ENCODE assay signal across 9 cellular contexts in genomic region chr7:11830582-11831382, GRCh38. TPM values are rescaled to one million over a fixed set of nuclear protein-coding genes. Genes with fewer than 3 reads are reported as not detected.
DNase-seq lines count a peak whose midpoint lies in the region; ATAC-seq and TF ChIP-seq lines count a peak whose summit lies in the region.
"Had no signal": no experiment of that assay in that cellular context is flagged by ENCODE, and none has a peak within 500 bp of the region (broad histone marks: within the 10 kb centered on the region; RNA-seq: fewer than 3 reads in every experiment).

No MANE protein-coding gene starts in this region.

- H3K4me1 ChIP-seq in Panc1 (ENCODE audit: control insufficient read depth, insufficient read depth, low read length) (peaks cover 37% of the 10 kb centered on the region), gastroesophageal sphincter (peaks cover 4 to 24% (median 4%) of the 10 kb centered on the region in 3 donors), trophoblast cell (ENCODE audit: control insufficient read depth in 1 of 2, insufficient read depth in 2 of 2, low read length in 2 of 2) (peaks cover 3 to 6% of the 10 kb centered on the region in 2 experiments)
- H3K4me1 ChIP-seq in CD8-positive, alpha-beta T cell (ENCODE audit: insufficient read depth, low read length): peaks cover 6% of the 10 kb centered on the region

- H3K9me3 ChIP-seq in Panc1 (ENCODE audit: control insufficient read depth, insufficient read depth, low read depth, low read length) (no peaks in the 10 kb centered on the region), gastroesophageal sphincter (no peaks in the 10 kb centered on the region), trophoblast cell (ENCODE audit: insufficient read depth, low read depth, low read length) (no peaks in the 10 kb centered on the region)
- H3K9me3 ChIP-seq in CD8-positive, alpha-beta T cell (ENCODE audit: low read length): no peaks in the 10 kb centered on the region

- peaks cover 25% of the 10 kb centered on the region for H3K27me3 Mint-ChIP-seq in CD8-positive, alpha-beta T cell (ENCODE audit: low read depth)

- H3K36me3 ChIP-seq in Panc1 (ENCODE audit: control insufficient read depth, insufficient read depth, low read length) (no peaks in the 10 kb centered on the region; the same call in 1 of the 2 replicates), gastroesophageal sphincter (no peaks in the 10 kb centered on the region), trophoblast cell (ENCODE audit: control insufficient read depth in 1 of 2, insufficient read depth in 2 of 2, low read length in 2 of 2) (no peaks in the 10 kb centered on the region)
- H3K36me3 ChIP-seq in CD8-positive, alpha-beta T cell (ENCODE audit: insufficient read depth, low read length): no peaks in the 10 kb centered on the region

- no peak overlapping the region for H3K14ac ChIP-seq in trophoblast cell (ENCODE audit: low read length)

- H3K36me3 Mint-ChIP-seq in CD8-positive, alpha-beta T cell: no peaks in the 10 kb centered on the region

- H4K8ac ChIP-seq in trophoblast cell (ENCODE audit: low read depth, low read length): no peak overlapping the region

- no peak overlapping the region for H3K23ac ChIP-seq in trophoblast cell (ENCODE audit: low read length)

- DNase-seq in DMS53 treated with DMSO at 0.1 percent for 48 hours (lab: John Stamatoyannopoulos, UW; ENCODE audit: unreplicated experiment) (peak; percentile 36), Panc1 (ENCODE audit: low read depth, low spot score) (no peak), trophoblast cell (peak; percentile 4 to 71), cerebellum (ENCODE audit: low spot score) (no peak)
- DNase-seq in CD8-positive, alpha-beta T cell: no peak

- H2BK5ac ChIP-seq in trophoblast cell (ENCODE audit: low read depth, low read length, poor library complexity): no peak overlapping the region

- H3K4me1 Mint-ChIP-seq in CD8-positive, alpha-beta T cell (ENCODE audit: low read depth): peaks cover 9% of the 10 kb centered on the region

- no peaks in the 10 kb centered on the region for H3K27me3 ChIP-seq in Panc1 (ENCODE audit: control insufficient read depth, insufficient read depth, low read length)
- no peaks in the 10 kb centered on the region for H3K27me3 ChIP-seq in gastroesophageal sphincter
- H3K27me3 ChIP-seq in trophoblast cell (ENCODE audit: insufficient read depth, low read length): no peaks in the 10 kb centered on the region
- H3K27me3 ChIP-seq in CD8-positive, alpha-beta T cell (ENCODE audit: insufficient read depth, low read length): no peaks in the 10 kb centered on the region

- H3K9me3 Mint-ChIP-seq in CD8-positive, alpha-beta T cell: no peaks in the 10 kb centered on the region

- whole genome bisulfite sequencing in gastroesophageal sphincter (ENCODE audit: low coverage in 1 of 2), 2 donors: 0 to 2% methylated on average over 9 to 10 of the region's 10 CpGs
- WGBS in trophoblast cell (ENCODE audit: extremely low coverage, insufficient coverage, insufficient read length): no CpG with 5 or more reads among the region's 10 CpGs

- H4K91ac ChIP-seq in trophoblast cell (ENCODE audit: low read depth, low read length): peak overlapping the region; percentile 14

- H4K12ac ChIP-seq in trophoblast cell (ENCODE audit: low read depth, low read length): no peak overlapping the region

- POLR2A ChIA-PET in Panc1 (lab: Charles Lee): interaction anchor here (0.6 kb wide), 1 partner anchor 57 kb away, joined by 3 read pairs; no protein-coding TSS in a partner anchor
- POLR2A ChIA-PET in CD8-positive, alpha-beta T cell (lab: Charles Lee): no interaction called here

- no peak for TF ChIP-seq POLR2A in gastroesophageal sphincter (IDR thresholded peaks at IDR 0.05)

- H2AFZ ChIP-seq in trophoblast cell (ENCODE audit: insufficient read depth, low read length, poor library complexity): no peak overlapping the region

- H3K27ac Mint-ChIP-seq in CD8-positive, alpha-beta T cell: no peak overlapping the region

- CTCF ChIA-PET in Panc1 (lab: Charles Lee): no interaction called here
- CTCF ChIA-PET in CD8-positive, alpha-beta T cell (lab: Charles Lee): no interaction called here

- ATAC-seq in Panc1 (0 out of 2 replicates have a peak, but pooled peaks have one; percentile 2), gastroesophageal sphincter (no peak), HG02588 (IDR thresholded peaks at IDR 0.05; ENCODE audit: unreplicated experiment) (no peak), GM19023 (IDR thresholded peaks at IDR 0.05; ENCODE audit: unreplicated experiment) (no peak)
- no peak for ATAC-seq in CD8-positive, alpha-beta T cell

- no peaks in the 10 kb centered on the region for H3K79me2 ChIP-seq in trophoblast cell (ENCODE audit: control insufficient read depth, insufficient read depth, low read length, poor library complexity)

- H3K79me1 ChIP-seq in trophoblast cell (ENCODE audit: low read length): peaks cover 9% of the 10 kb centered on the region

- no peak overlapping the region for H2BK120ac ChIP-seq in trophoblast cell (ENCODE audit: insufficient read depth, low read length, poor library complexity)

- intact Hi-C loops in Panc1 (cut with micrococcal nuclease; ENCODE audit: unreplicated experiment): loop anchor here (5.0 to 10.0 kb wide), 2 partner anchors 234 to 403 kb away; no protein-coding TSS in a partner anchor
- intact Hi-C loops in CD8-positive, alpha-beta T cell (cut with DNase I, micrococcal nuclease): loop anchor here in 1 of 2 experiments (10.0 kb wide), 1 partner anchor 494 kb away; no protein-coding TSS in a partner anchor

- no peak overlapping the region for H2BK12ac ChIP-seq in trophoblast cell (ENCODE audit: low read length)

- no peak overlapping the region for H3K4ac ChIP-seq in trophoblast cell (ENCODE audit: low read depth, low read length)

- no TSS peak for BruUV-seq in Panc1 (replicated peaks; lab: Mats Ljungman, UMichigan)

- TF ChIP-seq EP300 in gastroesophageal sphincter (IDR thresholded peaks at IDR 0.05): no peak

- H3K9ac ChIP-seq in trophoblast cell (ENCODE audit: low read length): no peak overlapping the region

- H3K4me2 ChIP-seq in trophoblast cell (ENCODE audit: low read length): peak overlapping the region; percentile 96

- no peak overlapping the region for H2AK5ac ChIP-seq in trophoblast cell (ENCODE audit: low read length)

- H3K27ac ChIP-seq in Panc1 (ENCODE audit: low read length) (peak overlapping the region; percentile 94), gastroesophageal sphincter (peak overlapping the region in 3 of 4 donors; percentile 72 to 80 (median 76)), trophoblast cell (ENCODE audit: low read depth, low read length) (no peak overlapping the region)
- no peak overlapping the region for H3K27ac ChIP-seq in CD8-positive, alpha-beta T cell (ENCODE audit: low read depth, low read length)
- H3K27ac ChIP-seq: epithelial cell of prostate had no signal

- in situ Hi-C loops in Panc1 (cut with HindIII; ENCODE audit: low pct_unique_long_range_greater_than_20kb, low sequenced_read_pairs): no loop called here

- H3K4me3 Mint-ChIP-seq in CD8-positive, alpha-beta T cell: no peak overlapping the region

- no peak for TF ChIP-seq CTCF in Panc1 (IDR thresholded peaks at IDR 0.05)
- TF ChIP-seq CTCF in gastroesophageal sphincter (IDR thresholded peaks at IDR 0.05): no peak
- TF ChIP-seq CTCF in CD8-positive, alpha-beta T cell (IDR thresholded peaks at IDR 0.05): no peak

- H3K4me3 ChIP-seq in Panc1 (ENCODE audit: low read depth in 2 of 2, low read length in 2 of 2) (peak overlapping the region; percentile 74 to 76), gastroesophageal sphincter (peak overlapping the region; percentile 43 to 66), trophoblast cell (ENCODE audit: low read depth, low read length) (no peak overlapping the region)
- H3K4me3 ChIP-seq in CD8-positive, alpha-beta T cell (ENCODE audit: low read depth, low read length): no peak overlapping the region

- no peak overlapping the region for H3K18ac ChIP-seq in trophoblast cell (ENCODE audit: low read length)

RNA-seq across cellular contexts. Expression of gene THSD7A, which starts 1.2 kb away (rescaled TPM):
- 38.6 TPM for total RNA-seq in Panc1 (2021; ENCODE audit: unreplicated experiment)
- 22.8 TPM for polyA plus RNA-seq in Panc1 (2012; ENCODE audit: insufficient read length)
- total RNA-seq in gastroesophageal sphincter: 1 to 10 TPM; 2.9 to 6.2 (median 3.9) TPM
- polyA plus RNA-seq in trophoblast cell (2013): 4.1 and 4.3 TPM in 2 replicates
- not detected for total RNA-seq in CD8-positive, alpha-beta T cell
- total RNA-seq in cerebellum: 71.7 TPM

Comparison
In these comparisons a context has a peak if more than half of its experiments do, and no peak if none do; other contexts are left out.
1. DNase-seq: peak in DMS53 treated with DMSO at 0.1 percent for 48 hours (single experiment) and trophoblast cell (2 of 2); none in Panc1 (single experiment), CD8-positive, alpha-beta T cell (0 of 7) and cerebellum (single experiment).
2. H3K27ac ChIP-seq: peak in Panc1 (single experiment) and gastroesophageal sphincter (3 of 4); none in trophoblast cell (single experiment) and CD8-positive, alpha-beta T cell (single experiment).
3. H3K4me3 ChIP-seq: peak in Panc1 (2 of 2) and gastroesophageal sphincter (2 of 2); none in trophoblast cell (single experiment) and CD8-positive, alpha-beta T cell (single experiment).